8 cellular contexts compared by ENCODE assay signal in genomic region chr12:123971449-123971769, GRCh38. TPM values are rescaled to one million over a fixed set of nuclear protein-coding genes. Genes with fewer than 3 reads are reported as not detected.
DNase-seq lines count a peak whose midpoint lies in the region; ATAC-seq and TF ChIP-seq lines count a peak whose summit lies in the region.

No MANE protein-coding gene starts in this region.

- H3K4me3 Mint-ChIP-seq in CD4-positive, CD25-positive, alpha-beta regulatory T cell = peak overlapping the region; percentile 90 to 94 (median 94)
- H3K4me3 Mint-ChIP-seq in endothelial cell (ENCODE audit: unreplicated experiment) = peak overlapping the region; percentile 98

- H3K79me2 ChIP-seq in OCI-LY7 (ENCODE audit: insufficient read depth, low read depth, low read length) (peaks cover 17% of the 10 kb centered on the region; the same call in 1 of the 2 replicates), osteoblast (ENCODE audit: insufficient read depth, low read length) (peaks cover 62% of the 10 kb centered on the region)

- peaks cover 5 to 37% (median 27%) of the 10 kb centered on the region in 4 donors for H3K4me1 Mint-ChIP-seq in CD4-positive, CD25-positive, alpha-beta regulatory T cell
- H3K4me1 Mint-ChIP-seq in endothelial cell (ENCODE audit: unreplicated experiment) = peaks cover 24% of the 10 kb centered on the region

- H3K36me3 Mint-ChIP-seq in CD4-positive, CD25-positive, alpha-beta regulatory T cell = peaks cover 6% of the 10 kb centered on the region
- peaks cover 22% of the 10 kb centered on the region for H3K36me3 Mint-ChIP-seq in endothelial cell (ENCODE audit: low read depth, unreplicated experiment)

- H2AFZ ChIP-seq in OCI-LY7 (ENCODE audit: low read length) (peak overlapping the region; percentile 76; the same call in 1 of the 2 replicates), osteoblast (ENCODE audit: low read length) (peak overlapping the region; percentile 64)

- no peaks in the 10 kb centered on the region for H3K27me3 ChIP-seq in CD4-positive, CD25-positive, alpha-beta regulatory T cell (ENCODE audit: control insufficient read depth, insufficient read depth, low read length)
- H3K27me3 ChIP-seq in osteoblast (ENCODE audit: insufficient read depth, low read length) = no peaks in the 10 kb centered on the region

- H3K4me3 ChIP-seq in CD4-positive, CD25-positive, alpha-beta regulatory T cell (ENCODE audit: low read depth, low read length) = peak overlapping the region; percentile 79
- H3K4me3 ChIP-seq in OCI-LY7 (ENCODE audit: low read depth, low read length, poor library complexity, severe bottlenecking) (peak overlapping the region; percentile 82), osteoblast (ENCODE audit: insufficient read depth, low read length) (peak overlapping the region; percentile 77)

- POLR2A ChIA-PET in OCI-LY7 (lab: Charles Lee) = interaction anchor here (0.5 to 0.9 kb wide), 3 partner anchors 16 to 238 kb away, joined by 3 to 4 read pairs (median 3); no protein-coding TSS in a partner anchor

- BruUV-seq in OCI-LY7 (replicated peaks; lab: Mats Ljungman, UMichigan) = no TSS peak

- no peaks in the 10 kb centered on the region for H3K9me2 ChIP-seq in OCI-LY7 (ENCODE audit: insufficient read depth, low read length)

- no peak for TF ChIP-seq CTCF in OCI-LY7 (conservative IDR thresholded peaks at IDR 0.05; ENCODE audit: low read length)
- no peak for TF ChIP-seq CTCF in endothelial cell (IDR thresholded peaks at IDR 0.05; ENCODE audit: unreplicated experiment)
- no peak for TF ChIP-seq CTCF in osteoblast (IDR thresholded peaks at IDR 0.05; ENCODE audit: extremely low read depth, low read depth, low read length)

- H4K20me1 ChIP-seq in OCI-LY7 (ENCODE audit: insufficient read depth, low read length) (0 out of 2 replicates have a peak, but pooled peaks cover 5% of the 10 kb centered on the region), osteoblast (ENCODE audit: insufficient read depth, low read length) (peaks cover 16% of the 10 kb centered on the region)

- peaks cover 0 to 3% (median 0%) of the 10 kb centered on the region in 7 donors for H3K9me3 Mint-ChIP-seq in CD4-positive, CD25-positive, alpha-beta regulatory T cell
- no peaks in the 10 kb centered on the region for H3K9me3 Mint-ChIP-seq in endothelial cell (ENCODE audit: unreplicated experiment)

- no peak for ATAC-seq in CD4-positive, CD25-positive, alpha-beta regulatory T cell (ENCODE audit: low read depth in 2 of 2)
- ATAC-seq in HG03135 (IDR thresholded peaks at IDR 0.05; ENCODE audit: unreplicated experiment) (no peak), HG02938 (IDR thresholded peaks at IDR 0.05; ENCODE audit: unreplicated experiment) (no peak)

- H3K27ac Mint-ChIP-seq in CD4-positive, CD25-positive, alpha-beta regulatory T cell = peak overlapping the region; percentile 11 to 93 (median 83)
- peak overlapping the region; percentile 86 for H3K27ac Mint-ChIP-seq in endothelial cell (ENCODE audit: unreplicated experiment)

- no peaks in the 10 kb centered on the region for H3K9me3 ChIP-seq in CD4-positive, CD25-positive, alpha-beta regulatory T cell (ENCODE audit: control insufficient read depth in 2 of 2, low read length in 2 of 2)
- no peaks in the 10 kb centered on the region for H3K9me3 ChIP-seq in OCI-LY7 (ENCODE audit: low read length)
- H3K9me3 ChIP-seq in osteoblast (ENCODE audit: low read depth, low read length) = no peaks in the 10 kb centered on the region

- H3K4me2 ChIP-seq in OCI-LY7 (ENCODE audit: low read length) (peak overlapping the region; percentile 75), osteoblast (ENCODE audit: insufficient read depth, low read length) (peak overlapping the region; percentile 91)

- peaks cover 19% of the 10 kb centered on the region for H3K4me1 ChIP-seq in CD4-positive, CD25-positive, alpha-beta regulatory T cell (ENCODE audit: control insufficient read depth, insufficient read depth, low read length, poor library complexity, severe bottlenecking)
- H3K4me1 ChIP-seq in OCI-LY7 (ENCODE audit: insufficient read depth, low read length, poor library complexity, severe bottlenecking) (peaks cover 17% of the 10 kb centered on the region), osteoblast (ENCODE audit: insufficient read depth, low read length) (peaks cover 61% of the 10 kb centered on the region)

- H3K27ac ChIP-seq in CD4-positive, CD25-positive, alpha-beta regulatory T cell (ENCODE audit: insufficient read depth, low read length, poor library complexity, severe bottlenecking) = peak overlapping the region; percentile 37
- H3K27ac ChIP-seq in OCI-LY7 (ENCODE audit: low read depth, low read length, poor library complexity, severe bottlenecking) (no peak overlapping the region), osteoblast (ENCODE audit: low read depth, low read length) (peak overlapping the region; percentile 42)

- no peaks in the 10 kb centered on the region for H3K36me3 ChIP-seq in CD4-positive, CD25-positive, alpha-beta regulatory T cell (ENCODE audit: control insufficient read depth, insufficient read depth, low read length)
- H3K36me3 ChIP-seq in OCI-LY7 (ENCODE audit: insufficient read depth, low read length) (peaks cover 10% of the 10 kb centered on the region), osteoblast (ENCODE audit: insufficient read depth, low read length) (peaks cover 5% of the 10 kb centered on the region)

- intact Hi-C loops in OCI-LY7 (cut with micrococcal nuclease; ENCODE audit: unreplicated experiment) = loop anchor here (5.0 kb wide), 1 partner anchor 259 kb away; the partner anchor contains the start of gene ATP6V0A2

- CTCF ChIA-PET in OCI-LY7 (lab: Charles Lee; ENCODE audit: unreplicated experiment) = no interaction called here

- peaks cover 4% of the 10 kb centered on the region for H3K27me3 Mint-ChIP-seq in CD4-positive, CD25-positive, alpha-beta regulatory T cell
- H3K27me3 Mint-ChIP-seq in endothelial cell (ENCODE audit: unreplicated experiment) = peaks cover 10% of the 10 kb centered on the region

- no peak for DNase-seq in CD4-positive, CD25-positive, alpha-beta regulatory T cell
- DNase-seq in OCI-LY7 (ENCODE audit: low spot score) (no peak), endothelial cell (ENCODE audit: low spot score) (no peak), osteoblast (ENCODE audit: insufficient read length, low spot score, missing footprints) (peak; percentile 68), T1000 (lab: John Stamatoyannopoulos, UW) (no peak), activated gamma-delta T cell treated with Interleukin-2 at 50 U/mL for 16 hours (no peak)

RNA-seq across cellular contexts. Expression of gene CCDC92, which starts 1.2 kb away (rescaled TPM):
- total RNA-seq in CD4-positive, CD25-positive, alpha-beta regulatory T cell = 19.5 TPM
- polyA plus RNA-seq in CD4-positive, CD25-positive, alpha-beta regulatory T cell = 10 to 100 TPM; 12.9 to 24.1 (median 19.2) TPM
- total RNA-seq in OCI-LY7 (2014; rRNA removed; shearing (Covaris generic)) = 2.5 and 3.1 TPM in 2 replicates
- total RNA-seq in OCI-LY7 (2022) (10.2 and 12.3 TPM in 2 replicates), endothelial cell (ENCODE audit: unreplicated experiment) (25.0 TPM), osteoblast (25.7 and 29.5 TPM in 2 replicates)

RNA-seq across cellular contexts. Expression of gene ZNF664, which starts 1.6 kb away (rescaled TPM):
- total RNA-seq in CD4-positive, CD25-positive, alpha-beta regulatory T cell = 24.5 TPM
- polyA plus RNA-seq in CD4-positive, CD25-positive, alpha-beta regulatory T cell = 10 to 100 TPM in 2 of 4 donors, 1 to 10 TPM in 2; 6.9 to 10.3 (median 9.5) TPM
- total RNA-seq in OCI-LY7 (2014; rRNA removed; shearing (Covaris generic)) = 45.6 and 60.0 TPM in 2 replicates
- 59.8 and 67.1 TPM in 2 replicates for total RNA-seq in OCI-LY7 (2022)
- 119 TPM for total RNA-seq in endothelial cell (ENCODE audit: unreplicated experiment)
- total RNA-seq in osteoblast = 95.2 and 114 TPM in 2 replicates
